ENCODE assay signal across 28 cellular contexts in genomic region chr11:9629064-9629463, GRCh38. TPM values are rescaled to one million over a fixed set of nuclear protein-coding genes. Genes with fewer than 3 reads are reported as not detected.
DNase-seq lines count a peak whose midpoint lies in the region; ATAC-seq and TF ChIP-seq lines count a peak whose summit lies in the region.
"Had no signal": no experiment of that assay in that cellular context is flagged by ENCODE, and none has a peak within 500 bp of the region (broad histone marks: within the 10 kb centered on the region; RNA-seq: fewer than 3 reads in every experiment).

No MANE protein-coding gene starts in this region.

- no peaks in the 10 kb centered on the region for H3K9me3 Mint-ChIP-seq in endodermal cell
- peaks cover 6% of the 10 kb centered on the region in 2 donors for H3K9me3 Mint-ChIP-seq in stimulated activated naive CD8-positive, alpha-beta T cell treated with anti-CD3 and anti-CD28 coated beads, Interleukin-15, amount 100 ng/mL, for 72 hours
- H3K9me3 Mint-ChIP-seq: activated naive CD4-positive, alpha-beta T cell treated with anti-CD3 and anti-CD28 coated beads, Interleukin-2, amount 10 ng/mL, durations not matched to agents 7 days and 5 days had no signal

- H3K9me3 ChIP-seq in endodermal cell (ENCODE audit: control insufficient read depth, low read length): no peaks in the 10 kb centered on the region
- H3K9me3 ChIP-seq in prostate gland: no peaks in the 10 kb centered on the region
- H3K9me3 ChIP-seq: pancreas, Peyer's patch, right atrium auricular region, upper lobe of left lung had no signal

- H3K27me3 ChIP-seq in endodermal cell (ENCODE audit: control insufficient read depth, insufficient read depth, low read length, poor library complexity, severe bottlenecking) (no peaks in the 10 kb centered on the region), prostate gland (replicated peaks; ENCODE audit: insufficient read depth) (no peaks in the 10 kb centered on the region)
- H3K27me3 ChIP-seq: brain microvascular endothelial cell, pancreas, Peyer's patch, right atrium auricular region, upper lobe of left lung had no signal

- no peaks in the 10 kb centered on the region for H3K27me3 Mint-ChIP-seq in endodermal cell (ENCODE audit: insufficient read depth)
- peaks cover 20% of the 10 kb centered on the region for H3K27me3 Mint-ChIP-seq in stimulated activated naive CD8-positive, alpha-beta T cell treated with anti-CD3 and anti-CD28 coated beads, Interleukin-15, amount 100 ng/mL, for 72 hours

- no peak overlapping the region for H3K27ac ChIP-seq in endodermal cell (ENCODE audit: low read depth, low read length)
- H3K27ac ChIP-seq in prostate gland: no peak overlapping the region
- H3K27ac ChIP-seq: A549, brain microvascular endothelial cell, pancreas, Peyer's patch, right atrium auricular region, upper lobe of left lung had no signal

- TF ChIP-seq CTCF in GM12865 (IDR thresholded peaks at IDR 0.05; ENCODE audit: insufficient read depth, low read depth, low read length, missing control alignments): no peak
- no peak for TF ChIP-seq CTCF in endodermal cell (conservative IDR thresholded peaks at IDR 0.05)
- TF ChIP-seq CTCF in prostate gland (IDR thresholded peaks at IDR 0.05): no peak

- no peak overlapping the region for H3K27ac Mint-ChIP-seq in endodermal cell
- no peak overlapping the region for H3K27ac Mint-ChIP-seq in stimulated activated naive CD8-positive, alpha-beta T cell treated with anti-CD3 and anti-CD28 coated beads, Interleukin-15, amount 100 ng/mL, for 72 hours
- H3K27ac Mint-ChIP-seq: activated naive CD4-positive, alpha-beta T cell treated with anti-CD3 and anti-CD28 coated beads, Interleukin-2, amount 10 ng/mL, durations not matched to agents 7 days and 5 days; activated T-cell treated with anti-CD3 and anti-CD28 coated beads, Interleukin-2, amount 50 U/mL, for 72 hours; CD4-positive, alpha-beta memory T cell had no signal

- H3K9ac ChIP-seq in endodermal cell (ENCODE audit: extremely low read depth, low read length, poor library complexity, severe bottlenecking): no peak overlapping the region

- H3K4me3 ChIP-seq in GM12865 (ENCODE audit: low read depth, low read length) (no peak overlapping the region), endodermal cell (ENCODE audit: low read length) (no peak overlapping the region), prostate gland (no peak overlapping the region)
- H3K4me3 ChIP-seq: A549, lung, pancreas, Peyer's patch, right atrium auricular region, upper lobe of left lung had no signal

- peaks cover 22% of the 10 kb centered on the region for H3K4me1 Mint-ChIP-seq in endodermal cell
- no peaks in the 10 kb centered on the region for H3K4me1 Mint-ChIP-seq in stimulated activated naive CD8-positive, alpha-beta T cell treated with anti-CD3 and anti-CD28 coated beads, Interleukin-15, amount 100 ng/mL, for 72 hours
- H3K4me1 Mint-ChIP-seq: activated naive CD4-positive, alpha-beta T cell treated with anti-CD3 and anti-CD28 coated beads, Interleukin-2, amount 10 ng/mL, durations not matched to agents 7 days and 5 days; CD4-positive, alpha-beta memory T cell had no signal

- H3K4me1 ChIP-seq in endodermal cell (ENCODE audit: control insufficient read depth, insufficient read depth, low read length) (peaks cover 4% of the 10 kb centered on the region), prostate gland (replicated peaks) (no peaks in the 10 kb centered on the region)
- H3K4me1 ChIP-seq: A549, pancreas, Peyer's patch had no signal

- DNase-seq in GM12865 (ENCODE audit: low read depth) (peak; percentile 72), endodermal cell (peak; percentile 44), DMS53 treated with DMSO at 0.1 percent for 48 hours (lab: John Stamatoyannopoulos, UW; ENCODE audit: unreplicated experiment) (no peak), prostate gland (ENCODE audit: low spot score) (no peak)
- no peak for DNase-seq in stimulated activated naive CD8-positive, alpha-beta T cell treated with anti-CD3 and anti-CD28 coated beads, Interleukin-15, amount 100 ng/mL, for 72 hours
- DNase-seq: activated naive CD4-positive, alpha-beta T cell treated with anti-CD3 and anti-CD28 coated beads, Interleukin-2, amount 10 ng/mL, durations not matched to agents 7 days and 5 days; activated T-cell treated with anti-CD3 and anti-CD28 coated beads, Interleukin-2, amount 50 U/mL, for 72 hours; AML-193; brain microvascular endothelial cell; CD4-positive, alpha-beta memory T cell; effector memory CD4-positive, alpha-beta T cell; erythroblast; NCI-H1105; NCI-H187 treated with DMSO at 0.1 percent for 48 hours; NCI-H524; NK-92 treated with Interleukin-12 subunit alpha and Interleukin-12 subunit beta, amount 100 ng/mL, for 24 hours; pancreas; Peyer's patch; SIG-M5; stimulated activated CD4-positive, alpha-beta T cell treated with anti-CD3 and anti-CD28 coated beads, Interleukin-2, amount 100 ng/mL, for 24 hours; T-helper 9 cell; upper lobe of left lung had no signal

- no peak overlapping the region for H3K4me3 Mint-ChIP-seq in endodermal cell
- H3K4me3 Mint-ChIP-seq in stimulated activated naive CD8-positive, alpha-beta T cell treated with anti-CD3 and anti-CD28 coated beads, Interleukin-15, amount 100 ng/mL, for 72 hours: no peak overlapping the region
- H3K4me3 Mint-ChIP-seq: activated naive CD4-positive, alpha-beta T cell treated with anti-CD3 and anti-CD28 coated beads, Interleukin-2, amount 10 ng/mL, durations not matched to agents 7 days and 5 days; activated T-cell treated with anti-CD3 and anti-CD28 coated beads, Interleukin-2, amount 50 U/mL, for 72 hours; CD4-positive, alpha-beta memory T cell had no signal

- 90 to 93% methylated on average over 6 of the region's 6 CpGs for WGBS in endodermal cell (ENCODE audit: insufficient coverage in 1 of 2, insufficient read length in 1 of 2), 2 experiments
- 83% methylated on average over 6 of the region's 6 CpGs for WGBS in prostate gland

- peak; percentile 49 for ATAC-seq in GM18907 (IDR thresholded peaks at IDR 0.05; ENCODE audit: unreplicated experiment)
- peak; percentile 61 for ATAC-seq in HG02571 (IDR thresholded peaks at IDR 0.05; ENCODE audit: unreplicated experiment)
- no peak for ATAC-seq in HG03432 (IDR thresholded peaks at IDR 0.05; ENCODE audit: unreplicated experiment)
- ATAC-seq in stimulated activated naive CD8-positive, alpha-beta T cell treated with anti-CD3 and anti-CD28 coated beads, Interleukin-15, amount 100 ng/mL, for 72 hours: no peak
- ATAC-seq: A549; activated T-cell treated with anti-CD3 and anti-CD28 coated beads, Interleukin-2, amount 50 U/mL, for 72 hours; pancreas had no signal

- intact Hi-C loops in prostate gland (cut with DNase I): no loop called here

- H3K36me3 Mint-ChIP-seq in endodermal cell (ENCODE audit: low read depth): no peaks in the 10 kb centered on the region
- H3K36me3 Mint-ChIP-seq: activated naive CD4-positive, alpha-beta T cell treated with anti-CD3 and anti-CD28 coated beads, Interleukin-2, amount 10 ng/mL, durations not matched to agents 7 days and 5 days; CD4-positive, alpha-beta memory T cell had no signal

- no peak for TF ChIP-seq POLR2A in prostate gland (IDR thresholded peaks at IDR 0.05)

- no peaks in the 10 kb centered on the region for H3K36me3 ChIP-seq in endodermal cell (ENCODE audit: control insufficient read depth, insufficient read depth, low read length)
- no peaks in the 10 kb centered on the region for H3K36me3 ChIP-seq in prostate gland
- H3K36me3 ChIP-seq: brain microvascular endothelial cell, pancreas, Peyer's patch, right atrium auricular region, upper lobe of left lung had no signal

RNA-seq across cellular contexts. Expression of gene SWAP70, which starts 34.8 kb away (rescaled TPM):
- total RNA-seq in endodermal cell (10 to 100 TPM; 28.8 to 30.7 TPM), prostate gland (10 to 100 TPM; 20.8 to 25.2 TPM)
- polyA plus RNA-seq in endodermal cell (2013, experiment 1 of 2): 19.8 TPM
- polyA plus RNA-seq in endodermal cell (2013, experiment 2 of 2): 19.6 TPM

RNA-seq across cellular contexts. Expression of gene WEE1, which starts 55.6 kb away (rescaled TPM):
- total RNA-seq in endodermal cell (10 to 100 TPM; 80.1 to 93.5 TPM), prostate gland (10 to 100 TPM; 31.0 to 33.1 TPM)
- polyA plus RNA-seq in endodermal cell (2013, experiment 1 of 2): 72.0 TPM
- 71.9 TPM for polyA plus RNA-seq in endodermal cell (2013, experiment 2 of 2)

Comparison
In these comparisons a context has a peak if more than half of its experiments do, and no peak if none do; other contexts are left out.
1. DNase-seq: peak in GM12865 (single experiment) and endodermal cell (single experiment); none in DMS53 treated with DMSO at 0.1 percent for 48 hours (single experiment), stimulated activated naive CD8-positive, alpha-beta T cell treated with anti-CD3 and anti-CD28 coated beads, Interleukin-15, amount 100 ng/mL, for 72 hours (0 of 2) and prostate gland (single experiment).
2. ATAC-seq: peak in GM18907 (single experiment) and HG02571 (single experiment); none in HG03432 (single experiment) and stimulated activated naive CD8-positive, alpha-beta T cell treated with anti-CD3 and anti-CD28 coated beads, Interleukin-15, amount 100 ng/mL, for 72 hours (single experiment).